Comparison of ENCODE assay signal across 17 cellular contexts in genomic region chr18:22964116-22964515, GRCh38.
"Had no signal": no experiment of that assay in that cellular context is flagged by ENCODE, and none has a peak within 500 bp of the region (broad histone marks: within the 10 kb centered on the region; RNA-seq: fewer than 3 reads in every experiment).

No MANE protein-coding gene starts in this region.

- H3K27ac Mint-ChIP-seq: activated CD4-positive, alpha-beta T cell treated with anti-CD3 and anti-CD28 coated beads, Interleukin-2, amount 10 ng/mL, durations not matched to agents 7 days and 5 days; nephron; T-helper 17 cell had no signal

- H3K4me3 Mint-ChIP-seq: activated CD4-positive, alpha-beta T cell treated with anti-CD3 and anti-CD28 coated beads, Interleukin-2, amount 10 ng/mL, durations not matched to agents 7 days and 5 days; nephron; T-helper 17 cell had no signal

- H3K9me3 ChIP-seq: psoas muscle, right lobe of liver, stomach, testis, upper lobe of right lung had no signal

- H3K36me3 ChIP-seq: right lobe of liver, upper lobe of right lung had no signal

- H3K27me3 Mint-ChIP-seq: activated CD4-positive, alpha-beta T cell treated with anti-CD3 and anti-CD28 coated beads, Interleukin-2, amount 10 ng/mL, durations not matched to agents 7 days and 5 days; T-helper 17 cell had no signal

- H3K4me3 ChIP-seq: psoas muscle, right lobe of liver, stomach, testis, upper lobe of right lung had no signal

- H3K9me3 Mint-ChIP-seq: activated CD4-positive, alpha-beta T cell treated with anti-CD3 and anti-CD28 coated beads, Interleukin-2, amount 10 ng/mL, durations not matched to agents 7 days and 5 days; nephron had no signal

- H3K4me1 Mint-ChIP-seq: nephron had no signal

- ATAC-seq: psoas muscle, right lobe of liver, T-helper 17 cell, upper lobe of right lung had no signal

- H3K4me1 ChIP-seq: psoas muscle, right lobe of liver, stomach, testis, upper lobe of right lung had no signal

- H3K27me3 ChIP-seq: right lobe of liver, stomach, testis, upper lobe of right lung had no signal

- DNase-seq: activated CD4-positive, alpha-beta T cell treated with anti-CD3 and anti-CD28 coated beads, Interleukin-2, amount 10 ng/mL, durations not matched to agents 7 days and 5 days; activated CD8-positive, alpha-beta memory T cell treated with anti-CD3 and anti-CD28 coated beads for 24 hours; activated naive CD4-positive, alpha-beta T cell treated with Interleukin-2 at 50 U/mL for 16 hours; caudate nucleus; cortex of kidney; effector CD8-positive, alpha-beta T cell; foreskin melanocyte; kidney glomerular epithelial cell; mesendoderm; occipital lobe; psoas muscle; right lobe of liver; stomach; T-helper 17 cell; testis; upper lobe of right lung had no signal
